1 cellular context compared by ENCODE assay signal in genomic region chr10:34240031-34240430, GRCh38.
TF ChIP-seq lines count a peak whose summit lies in the region.

No MANE protein-coding gene starts in this region.

TF ChIP-seq in liver, 16 proteins besides CTCF, POLR2A, EP300 and RAD21 (continued from another document):
- TF ChIP-seq REST (IDR thresholded peaks at IDR 0.05) = no peak
